In the genomic region with DNA sequence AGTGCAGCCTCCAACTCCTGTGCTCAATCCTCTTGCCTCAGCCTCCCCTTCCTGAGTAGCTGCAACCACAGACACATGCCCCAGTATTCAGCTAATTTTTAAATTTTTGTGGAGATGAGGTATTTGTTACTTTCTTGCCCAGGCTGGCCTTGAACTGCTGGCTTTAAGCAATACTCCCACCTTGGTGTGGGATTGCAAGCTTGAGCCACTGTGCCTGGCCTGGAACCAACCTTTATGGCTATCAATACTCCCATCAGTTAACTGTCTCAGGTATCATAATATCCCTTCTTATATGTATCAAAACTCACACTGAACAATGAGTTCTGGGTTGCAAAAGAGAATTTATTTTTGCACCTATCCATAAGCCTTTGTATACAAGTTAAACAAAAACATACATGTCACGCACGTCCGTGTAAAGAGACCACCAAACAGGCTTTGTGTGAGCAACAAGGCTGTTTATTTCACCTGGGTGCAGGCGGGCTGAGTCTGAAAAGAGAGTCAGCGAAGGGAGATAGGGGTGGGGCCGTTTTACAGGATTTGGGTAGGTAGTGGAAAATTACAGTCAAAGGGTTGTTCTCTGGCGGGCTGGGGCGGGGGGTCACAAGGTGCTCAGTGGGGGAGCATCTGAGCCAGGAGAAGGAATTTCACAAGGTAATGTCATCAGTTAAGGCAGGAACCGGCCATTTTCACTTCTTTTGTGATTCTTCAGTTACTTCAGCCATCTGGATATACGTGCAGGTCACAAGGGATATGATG, we compare ENCODE assay signal across 1 cellular context.
TF ChIP-seq lines count a peak whose summit lies in the region.

No MANE protein-coding gene starts in this region.

TF ChIP-seq in H1, 55 proteins besides CTCF, POLR2A, EP300 and RAD21:
- TF ChIP-seq YY1 (IDR thresholded peaks at IDR 0.05; ENCODE audit: low read depth, low read length) (peak; percentile 77; the same call in 1 of the 2 replicates), TBP (IDR thresholded peaks at IDR 0.05; ENCODE audit: low read depth, low read length) (peak; percentile 32; the same call in 1 of the 2 replicates)
TF ChIP-seq in H1: peak in this region for 2; not testable (repeated sequence) for 53.
